8 cellular contexts compared by ENCODE assay signal in genomic region chr1:88891318-88892145, GRCh38. TPM values are rescaled to one million over a fixed set of nuclear protein-coding genes. Genes with fewer than 3 reads are reported as not detected.
DNase-seq lines count a peak whose midpoint lies in the region; ATAC-seq and TF ChIP-seq lines count a peak whose summit lies in the region.

Gene GTF2B, minus strand, starts transcription at chr1:88891567. Its CDS starts 68 bp downstream, at chr1:88891499.

- H3K9me3 Mint-ChIP-seq in CD8-positive, alpha-beta T cell: no peaks in the 10 kb centered on the region

- peak within 1 kb of the TSS; percentile 92 for H3K27ac ChIP-seq in CD8-positive, alpha-beta T cell (ENCODE audit: low read depth, low read length)
- H3K27ac ChIP-seq in effector memory CD4-positive, alpha-beta T cell (ENCODE audit: insufficient read depth, low read length, poor library complexity, severe bottlenecking): peak within 1 kb of the TSS; percentile 96

- peak within 1 kb of the TSS; percentile 92 for H3K4me3 Mint-ChIP-seq in CD8-positive, alpha-beta T cell

- POLR2A ChIA-PET in CD8-positive, alpha-beta T cell (lab: Charles Lee): interaction anchor here (0.7 to 2.1 kb wide), 9 partner anchors 11 to 930 kb away, joined by 3 to 18 read pairs (median 4); partner anchors contain the start of genes LRRC8D and PKN2

- H3K27me3 ChIP-seq in CD8-positive, alpha-beta T cell (ENCODE audit: insufficient read depth, low read length): no peaks in the 10 kb centered on the region
- no peaks in the 10 kb centered on the region for H3K27me3 ChIP-seq in effector memory CD4-positive, alpha-beta T cell (replicated peaks; ENCODE audit: control insufficient read depth, insufficient read depth, low read length, poor library complexity, severe bottlenecking)

- H3K9me3 ChIP-seq in CD8-positive, alpha-beta T cell (ENCODE audit: low read length): no peaks in the 10 kb centered on the region
- H3K9me3 ChIP-seq in effector memory CD4-positive, alpha-beta T cell (ENCODE audit: control insufficient read depth, low read length): no peaks in the 10 kb centered on the region

- H3K36me3 ChIP-seq in CD8-positive, alpha-beta T cell (ENCODE audit: insufficient read depth, low read length): no peaks in the 10 kb centered on the region
- peaks cover 5% of the 10 kb centered on the region for H3K36me3 ChIP-seq in effector memory CD4-positive, alpha-beta T cell (ENCODE audit: control insufficient read depth, insufficient read depth, low read length)

- H3K4me1 ChIP-seq in CD8-positive, alpha-beta T cell (ENCODE audit: insufficient read depth, low read length): peaks cover 35% of the 10 kb centered on the region
- H3K4me1 ChIP-seq in effector memory CD4-positive, alpha-beta T cell (ENCODE audit: control insufficient read depth, insufficient read depth, low read length, poor library complexity, severe bottlenecking): peaks cover 18% of the 10 kb centered on the region

- ATAC-seq in CD8-positive, alpha-beta T cell: peak; percentile 90
- ATAC-seq in GM19467 (IDR thresholded peaks at IDR 0.05; ENCODE audit: unreplicated experiment): peak; percentile 90

- DNase-seq in CD8-positive, alpha-beta T cell: peak; percentile 86 to 95 (median 92)
- DNase-seq in HS-27A (ENCODE audit: low read depth): peak; percentile 94
- peak; percentile 86 for DNase-seq in NK-92 treated with Interleukin-12 subunit alpha and Interleukin-12 subunit beta, amount 100 ng/mL, for 24 hours (lab: John Stamatoyannopoulos, UW)
- DNase-seq in activated CD8-positive, alpha-beta memory T cell treated with anti-CD3 and anti-CD28 coated beads for 24 hours: peak; percentile 95
- DNase-seq in effector memory CD4-positive, alpha-beta T cell: peak; percentile 90 to 92 (median 92)
- peak; percentile 97 for DNase-seq in lung microvascular endothelial cell (ENCODE audit: low read depth in 2 of 2)
- peak; percentile 85 to 92 (median 90) for DNase-seq in stimulated activated CD4-positive, alpha-beta T cell treated with anti-CD3 and anti-CD28 coated beads, TNF-alpha, amount 100 ng/mL, for 48 hours (ENCODE audit: low read depth in 3 of 3)

- intact Hi-C loops in CD8-positive, alpha-beta T cell (cut with DNase I, micrococcal nuclease): loop anchor here (1.0 to 10.0 kb wide), 9 partner anchors 17 to 1977 kb away; partner anchors contain the start of genes PKN2 (in 2 of the 2), ZNF326 (in 2 of the 2), HS2ST1 (in 1 of the 2) and KYAT3 (in 1 of the 2)

- peak within 1 kb of the TSS; percentile 95 for H3K27ac Mint-ChIP-seq in CD8-positive, alpha-beta T cell

- peaks cover 45% of the 10 kb centered on the region for H3K4me1 Mint-ChIP-seq in CD8-positive, alpha-beta T cell (ENCODE audit: low read depth)

- peaks cover 26% of the 10 kb centered on the region for H3K36me3 Mint-ChIP-seq in CD8-positive, alpha-beta T cell

- no peaks in the 10 kb centered on the region for H3K27me3 Mint-ChIP-seq in CD8-positive, alpha-beta T cell (ENCODE audit: low read depth)

- CTCF ChIA-PET in CD8-positive, alpha-beta T cell (lab: Charles Lee): interaction anchor here (6.5 kb wide), 1 partner anchor 14 kb away, joined by 42 read pairs; no protein-coding TSS in a partner anchor

- TF ChIP-seq CTCF in CD8-positive, alpha-beta T cell (IDR thresholded peaks at IDR 0.05): no peak

- H3K4me3 ChIP-seq in CD8-positive, alpha-beta T cell (ENCODE audit: low read depth, low read length): peak within 1 kb of the TSS; percentile 89
- peak within 1 kb of the TSS; percentile 97 for H3K4me3 ChIP-seq in effector memory CD4-positive, alpha-beta T cell (ENCODE audit: insufficient read depth, low read depth, low read length, poor library complexity, severe bottlenecking)

RNA-seq across cellular contexts. Expression of gene GTF2B, which starts in this region (rescaled TPM):
- total RNA-seq in CD8-positive, alpha-beta T cell: 10 to 100 TPM; 85.4 to 91.3 TPM
- total RNA-seq in lung microvascular endothelial cell: 28.8 and 37.9 TPM in 2 replicates

Comparison
In these comparisons a context has a peak if more than half of its experiments do, and no peak if none do; other contexts are left out.
1. Peak in every context shown above with its lines: DNase-seq, ATAC-seq, H3K4me3 ChIP-seq and H3K27ac ChIP-seq.